14 cellular contexts compared by ENCODE assay signal in the genomic region with DNA sequence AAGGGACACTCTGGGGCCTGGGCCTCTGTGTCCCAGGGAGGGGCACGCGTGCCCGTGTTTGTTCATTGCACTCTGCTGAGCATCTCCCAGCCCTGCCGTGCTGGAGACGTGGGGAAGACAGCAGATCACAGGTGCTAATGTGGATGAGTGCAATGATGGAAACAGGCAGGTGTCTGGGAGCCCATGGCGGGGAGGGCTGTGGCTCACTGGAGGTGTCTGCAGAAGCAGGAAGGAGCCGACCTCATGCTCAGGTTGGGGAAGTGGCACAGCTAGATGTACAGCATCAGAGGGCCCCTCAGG.
"Had no signal": no experiment of that assay in that cellular context is flagged by ENCODE, and none has a peak within 500 bp of the region (broad histone marks: within the 10 kb centered on the region; RNA-seq: fewer than 3 reads in every experiment).

No MANE protein-coding gene starts in this region.

- H3K4me3 Mint-ChIP-seq: activated naive CD4-positive, alpha-beta T cell treated with anti-CD3 and anti-CD28 coated beads, Interleukin-2, amount 10 ng/mL, durations not matched to agents 7 days and 5 days; type B pancreatic cell had no signal

- H3K27ac ChIP-seq: adrenal gland, colonic mucosa, foreskin keratinocyte, skin epidermis, suprapubic skin had no signal

- DNase-seq: activated CD4-positive, CD25-positive, alpha-beta regulatory T cell treated with anti-CD3 and anti-CD28 coated beads, Interleukin-2, amount 50 U/mL, for 72 hours; activated naive CD4-positive, alpha-beta T cell treated with anti-CD3 and anti-CD28 coated beads, Interleukin-2, amount 10 ng/mL, durations not matched to agents 7 days and 5 days; adrenal gland; colonic mucosa; effector CD4-positive, alpha-beta T cell; foreskin keratinocyte; retina; stimulated activated CD4-positive, alpha-beta T cell treated with anti-CD3 and anti-CD28 coated beads, Interleukin-4, amount 100 ng/mL, for 24 hours; stimulated activated naive CD8-positive, alpha-beta T cell treated with anti-CD3 and anti-CD28 coated beads, Interleukin-15, Interleukin-2, amounts not matched to agents 100 U/mL and 50 U/mL, for 24 hours; T-helper 9 cell had no signal

- H3K27me3 Mint-ChIP-seq: type B pancreatic cell had no signal

- H3K4me1 ChIP-seq: adrenal gland, colonic mucosa, foreskin keratinocyte, suprapubic skin had no signal

- H3K27ac Mint-ChIP-seq: activated naive CD4-positive, alpha-beta T cell treated with anti-CD3 and anti-CD28 coated beads, Interleukin-2, amount 10 ng/mL, durations not matched to agents 7 days and 5 days had no signal

- H3K4me3 ChIP-seq: adrenal gland, colonic mucosa, skin epidermis, suprapubic skin had no signal

- H3K9me3 ChIP-seq: adrenal gland, colonic mucosa, suprapubic skin had no signal

- ATAC-seq: foreskin keratinocyte; stimulated activated naive CD8-positive, alpha-beta T cell treated with anti-CD3 and anti-CD28 coated beads, Interleukin-15, Interleukin-2, amounts not matched to agents 100 U/mL and 50 U/mL, for 24 hours had no signal

- H3K27me3 ChIP-seq: adrenal gland, colonic mucosa, foreskin keratinocyte, suprapubic skin had no signal

- H3K9me3 Mint-ChIP-seq: activated naive CD4-positive, alpha-beta T cell treated with anti-CD3 and anti-CD28 coated beads, Interleukin-2, amount 10 ng/mL, durations not matched to agents 7 days and 5 days; type B pancreatic cell had no signal

- FAIRE-seq: endothelial cell of umbilical vein had no signal
